27 cellular contexts compared by ENCODE assay signal in the genomic region with DNA sequence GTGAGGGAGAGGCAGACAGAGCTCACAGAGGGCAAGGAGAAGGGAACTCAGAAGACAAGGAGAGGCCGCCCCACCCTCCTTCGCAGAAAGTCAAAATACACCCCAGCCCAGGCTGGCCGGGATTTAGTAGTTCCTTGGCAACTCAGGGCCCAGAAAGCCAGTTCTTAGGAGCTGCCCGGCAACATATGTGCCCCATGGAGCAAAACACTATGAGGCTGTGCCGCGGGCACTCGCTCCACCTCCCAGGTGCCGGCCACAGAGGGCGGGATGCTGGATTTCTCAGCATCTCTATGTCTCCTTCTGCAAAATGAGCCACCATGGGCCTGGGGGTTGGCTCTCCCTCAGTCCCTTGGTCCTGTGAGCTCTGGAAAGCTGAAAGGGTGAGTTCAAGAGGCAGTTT.
"Had no signal": no experiment of that assay in that cellular context is flagged by ENCODE, and none has a peak within 500 bp of the region (broad histone marks: within the 10 kb centered on the region; RNA-seq: fewer than 3 reads in every experiment).

No MANE protein-coding gene starts in this region.

- H3K27me3 ChIP-seq: adrenal gland, breast epithelium, Peyer's patch had no signal

- H3K9me3 ChIP-seq: adrenal gland, breast epithelium, Peyer's patch, SJSA1 had no signal

- H3K36me3 ChIP-seq: adrenal gland, breast epithelium, Peyer's patch, SJSA1 had no signal

- ATAC-seq: activated T-helper 17 cell treated with anti-CD3 and anti-CD28 coated beads, Interleukin-2, amount 50 U/mL, for 72 hours; T-helper 17 cell had no signal

- DNase-seq: activated CD4-positive, alpha-beta memory T cell treated with anti-CD3 and anti-CD28 coated beads, Interleukin-2, amount 10 ng/mL, durations not matched to agents 7 days and 5 days; activated CD4-positive, alpha-beta T cell treated with anti-CD3 and anti-CD28 coated beads, Interleukin-2, amount 10 ng/mL, durations not matched to agents 7 days and 5 days; activated CD4-positive, CD25-positive, alpha-beta regulatory T cell; activated naive CD4-positive, alpha-beta T cell treated with anti-CD3 and anti-CD28 coated beads, Interleukin-2, amount 50 U/mL, for 16 hours; activated naive CD8-positive, alpha-beta T cell treated with anti-CD3 and anti-CD28 coated beads, Interleukin-2, amount 10 ng/mL, durations not matched to agents 7 days and 5 days; activated T-cell treated with anti-CD3 and anti-CD28 coated beads for 4 hours; activated T-cell treated with anti-CD3 and anti-CD28 coated beads, Interleukin-2, amount 50 U/mL, for 48 hours; adrenal gland; anterior cingulate cortex; caudate nucleus; KG1; NCI-H1048; NCI-H146; NCI-H187 treated with DMSO at 0.1 percent for 48 hours; NCI-H2081 treated with DMSO at 0.1 percent for 48 hours; NCI-H2171 treated with DMSO at 0.1 percent for 48 hours; NCI-H446; NCI-H526; NCI-H82; Peyer's patch; Right ventricle myocardium superior; T-helper 17 cell; T-helper 9 cell had no signal

- H3K27ac ChIP-seq: adrenal gland, breast epithelium, Peyer's patch, RWPE1, SJSA1 had no signal

- H3K4me1 ChIP-seq: adrenal gland, breast epithelium, Peyer's patch, SJSA1 had no signal

- H3K4me3 ChIP-seq: adrenal gland, breast epithelium, Peyer's patch, SJSA1 had no signal
